ENCODE assay signal across 1 cellular context in genomic region chr5:126755593-126755992, GRCh38.
TF ChIP-seq lines count a peak whose summit lies in the region.

No MANE protein-coding gene starts in this region.

TF ChIP-seq in HepG2, 621 proteins besides CTCF, POLR2A, EP300 and RAD21 (continued from another document):
- TF ChIP-seq PBX3 (CRISPR knock-in tag; IDR thresholded peaks at IDR 0.05; ENCODE audit: borderline replicate concordance), result no peak
